8 cellular contexts compared by ENCODE assay signal in the genomic region with DNA sequence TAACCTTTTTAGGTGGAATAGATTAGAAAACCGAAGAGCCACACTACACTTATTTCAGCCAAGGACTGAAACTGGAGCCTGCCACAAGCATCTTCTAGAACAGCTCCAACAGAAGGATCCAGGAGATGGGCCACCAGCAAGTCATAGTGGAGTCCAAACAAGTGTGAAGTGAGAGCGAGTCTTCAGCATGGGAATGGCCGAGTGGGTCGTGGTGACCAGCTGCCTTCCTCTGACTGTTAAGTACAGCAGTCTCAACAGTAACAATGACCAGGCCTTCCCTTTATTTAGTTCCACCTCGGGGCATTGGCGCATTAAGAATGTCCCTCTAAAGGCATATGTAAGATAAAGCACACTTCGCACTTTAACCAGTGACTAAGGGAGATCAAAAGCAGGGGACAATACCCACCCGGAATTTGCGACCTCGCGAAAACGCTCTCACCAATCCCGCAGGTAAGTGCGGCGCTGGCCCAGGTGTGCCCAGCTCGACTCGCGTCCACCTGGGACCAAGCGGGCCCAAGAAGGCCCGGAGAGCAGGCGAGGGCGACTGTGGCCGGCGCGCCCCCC. TPM values are rescaled to one million over a fixed set of nuclear protein-coding genes. Genes with fewer than 3 reads are reported as not detected.
DNase-seq lines count a peak whose midpoint lies in the region; ATAC-seq and TF ChIP-seq lines count a peak whose summit lies in the region.

No MANE protein-coding gene starts in this region.

- ATAC-seq in lower lobe of right lung (peak; percentile 8 to 28), GM18520 (IDR thresholded peaks at IDR 0.05; ENCODE audit: unreplicated experiment) (no peak), GM18868 (IDR thresholded peaks at IDR 0.05; ENCODE audit: unreplicated experiment) (no peak)

- H3K27me3 Mint-ChIP-seq in brain = peaks cover 39% of the 10 kb centered on the region

- peak overlapping the region in 3 of 5 experiments; percentile 28 to 80 (median 42) for H3K27ac Mint-ChIP-seq in brain

- H3K4me1 ChIP-seq in lower lobe of right lung = peaks cover 14% of the 10 kb centered on the region

- H3K9me3 ChIP-seq in lower lobe of right lung = no peaks in the 10 kb centered on the region

- peaks cover 0 to 5% (median 0%) of the 10 kb centered on the region in 5 experiments for H3K9me3 Mint-ChIP-seq in brain

- H3K27ac ChIP-seq in lower lobe of right lung (peak overlapping the region; percentile 93), substantia nigra (ENCODE audit: low read depth, low read length, poor library complexity, severe bottlenecking) (peak overlapping the region; percentile 71)

- H3K36me3 Mint-ChIP-seq in brain = no peaks in the 10 kb centered on the region

- peak; percentile 41 for DNase-seq in DMS53 treated with DMSO at 0.1 percent for 48 hours (lab: John Stamatoyannopoulos, UW; ENCODE audit: unreplicated experiment)
- DNase-seq in DMS53 (lab: John Stamatoyannopoulos, UW) = no peak
- DNase-seq in lower lobe of right lung = no peak
- peak in 7 of 49 donors; percentile 18 to 51 (median 28) for DNase-seq in substantia nigra (lab: John Stamatoyannopoulos, UW)
- DNase-seq in NCI-H774 (lab: John Stamatoyannopoulos, UW) = no peak

- H3K36me3 ChIP-seq in lower lobe of right lung = no peaks in the 10 kb centered on the region

- intact Hi-C loops in lower lobe of right lung (cut with DNase I) = no loop called here

- H3K4me1 Mint-ChIP-seq in brain = peaks cover 11% of the 10 kb centered on the region

- no peaks in the 10 kb centered on the region for H3K27me3 ChIP-seq in lower lobe of right lung (ENCODE audit: low read depth)

- peak overlapping the region; percentile 89 for H3K4me3 ChIP-seq in lower lobe of right lung

- no peak for TF ChIP-seq CTCF in brain (conservative IDR thresholded peaks at IDR 0.05)
- no peak for TF ChIP-seq CTCF in lower lobe of right lung (IDR thresholded peaks at IDR 0.05)

- peak overlapping the region; percentile 81 to 89 (median 83) for H3K4me3 Mint-ChIP-seq in brain

RNA-seq across cellular contexts. Expression of a gene that starts 1.1 kb away (rescaled TPM):
- polyA plus RNA-seq in brain (ENCODE audit: insufficient read depth, low read depth, low replicate concordance) = 4.5 TPM
- 16.9 TPM for total RNA-seq in lower lobe of right lung

Comparison
In these comparisons a context has a peak if more than half of its experiments do, and no peak if none do; other contexts are left out.
1. ATAC-seq: peak in lower lobe of right lung (2 of 2); none in GM18520 (single experiment) and GM18868 (single experiment).